ENCODE assay signal across 8 cellular contexts in genomic region chr9:86098793-86099694, GRCh38. TPM values are rescaled to one million over a fixed set of nuclear protein-coding genes. Genes with fewer than 3 reads are reported as not detected.
DNase-seq lines count a peak whose midpoint lies in the region; ATAC-seq and TF ChIP-seq lines count a peak whose summit lies in the region.

TSS of gene GOLM1 (minus strand) at chr9:86099558. CDS start at chr9:86079320, 20,238 bp downstream.

- no peaks in the 10 kb centered on the region for H3K9me3 Mint-ChIP-seq in Calu3 (ENCODE audit: low read depth, unreplicated experiment)

- CTCF ChIA-PET in Calu3 (lab: Charles Lee), result interaction anchor here (1.2 to 1.7 kb wide), 4 partner anchors 15 to 88 kb away, joined by 3 to 7 read pairs (median 4); no protein-coding TSS in a partner anchor

- H3K36me3 ChIP-seq in NT2/D1 (ENCODE audit: insufficient read depth, insufficient read length, low read length) (peaks cover 3% of the 10 kb centered on the region), ascending aorta (no peaks in the 10 kb centered on the region), right atrium auricular region (no peaks in the 10 kb centered on the region), prostate gland (no peaks in the 10 kb centered on the region)

- 1% methylated on average over 96 of the region's 126 CpGs for WGBS in prostate gland

- H3K4me1 ChIP-seq in NT2/D1 (ENCODE audit: insufficient read depth, insufficient read length) (peaks cover 2% of the 10 kb centered on the region), ascending aorta (peaks cover 0 to 8% of the 10 kb centered on the region in 2 donors), right atrium auricular region (peaks cover 0 to 12% of the 10 kb centered on the region in 2 donors), prostate gland (replicated peaks) (no peaks in the 10 kb centered on the region)

- H3K9ac ChIP-seq in NT2/D1 (ENCODE audit: insufficient read length, low read depth), result peak within 1 kb of the TSS; percentile 92

- H3K27ac ChIP-seq in ascending aorta (peak within 1 kb of the TSS; percentile 79 to 81), right atrium auricular region (peak within 1 kb of the TSS; percentile 67 to 73), prostate gland (peak within 1 kb of the TSS; percentile 57 to 81)

- no peak for TF ChIP-seq POLR2A in prostate gland (IDR thresholded peaks at IDR 0.05)

- H3K36me3 Mint-ChIP-seq in Calu3 (ENCODE audit: insufficient read depth, unreplicated experiment), result peaks cover 25% of the 10 kb centered on the region

- H3K27me3 Mint-ChIP-seq in Calu3 (ENCODE audit: unreplicated experiment), result no peaks in the 10 kb centered on the region

- peaks cover 15% of the 10 kb centered on the region for H3K4me1 Mint-ChIP-seq in Calu3 (ENCODE audit: low read depth, unreplicated experiment)

- peak; percentile 70 for ATAC-seq in GM19351 (IDR thresholded peaks at IDR 0.05; ENCODE audit: unreplicated experiment)
- ATAC-seq in HG03378 (IDR thresholded peaks at IDR 0.05; ENCODE audit: unreplicated experiment), result peak; percentile 42

- DNase-seq in Calu3 (peak; percentile 66), NT2/D1 (ENCODE audit: low read depth, low spot score) (no peak), ascending aorta (ENCODE audit: low spot score in 2 of 2) (no peak), right atrium auricular region (ENCODE audit: low spot score) (no peak), prostate gland (ENCODE audit: low spot score) (peak; percentile 17), GF-D8 (lab: John Stamatoyannopoulos, UW) (no peak)

- intact Hi-C loops in Calu3 (cut with micrococcal nuclease; ENCODE audit: unreplicated experiment), result loop anchor here (10.0 kb wide), 1 partner anchor 106 kb away; no protein-coding TSS in a partner anchor
- intact Hi-C loops in ascending aorta (cut with DNase I), result no loop called here
- intact Hi-C loops in prostate gland (cut with DNase I), result no loop called here

- no peak for TF ChIP-seq CTCF in Calu3 (IDR thresholded peaks at IDR 0.05; ENCODE audit: unreplicated experiment)
- TF ChIP-seq CTCF in ascending aorta (IDR thresholded peaks at IDR 0.05), result peak in 2 of 3 experiments; percentile 6 to 19
- peak in 1 of 2 donors; percentile 12 for TF ChIP-seq CTCF in right atrium auricular region (IDR thresholded peaks at IDR 0.05)
- peak in 1 of 4 experiments; percentile 18 for TF ChIP-seq CTCF in prostate gland (IDR thresholded peaks at IDR 0.05)

- H3K27me3 ChIP-seq in NT2/D1 (ENCODE audit: insufficient read depth, insufficient read length), result peaks cover 11% of the 10 kb centered on the region
- no peaks in the 10 kb centered on the region for H3K27me3 ChIP-seq in ascending aorta
- H3K27me3 ChIP-seq in right atrium auricular region, result no peaks in the 10 kb centered on the region
- no peaks in the 10 kb centered on the region for H3K27me3 ChIP-seq in prostate gland (replicated peaks; ENCODE audit: insufficient read depth)

- H3K9me3 ChIP-seq in NT2/D1 (ENCODE audit: insufficient read depth, low read length) (no peaks in the 10 kb centered on the region), ascending aorta (no peaks in the 10 kb centered on the region), right atrium auricular region (no peaks in the 10 kb centered on the region), prostate gland (no peaks in the 10 kb centered on the region)

- BruUV-seq in Calu3 (replicated peaks; lab: Mats Ljungman, UMichigan), result no TSS peak

- peak within 1 kb of the TSS; percentile 78 for H3K4me3 Mint-ChIP-seq in Calu3 (ENCODE audit: low read depth, unreplicated experiment)

- peak within 1 kb of the TSS; percentile 74 for H3K27ac Mint-ChIP-seq in Calu3 (ENCODE audit: unreplicated experiment)

- H3K4me3 ChIP-seq in NT2/D1 (ENCODE audit: insufficient read length, low read depth), result peak within 1 kb of the TSS; percentile 79
- peak within 1 kb of the TSS; percentile 76 to 84 for H3K4me3 ChIP-seq in ascending aorta
- H3K4me3 ChIP-seq in right atrium auricular region, result peak within 1 kb of the TSS; percentile 58 to 74
- H3K4me3 ChIP-seq in prostate gland, result peak within 1 kb of the TSS; percentile 56 to 80

RNA-seq across cellular contexts. Expression of gene GOLM1, which starts in this region (rescaled TPM):
- total RNA-seq in Calu3 (2022) (177 and 237 TPM in 2 replicates), ascending aorta (24.4 TPM), right atrium auricular region (10 to 100 TPM in 1 of 2 donors, 1 to 10 TPM in 1; 4.9 to 12.4 TPM), prostate gland (100 to 1,000 TPM in 1 of 2 donors, 10 to 100 TPM in 1; 53.4 to 162 TPM)

Comparison
In these comparisons a context has a peak if more than half of its experiments do, and no peak if none do; other contexts are left out.
1. DNase-seq: peak in Calu3 (single experiment) and prostate gland (single experiment); none in NT2/D1 (single experiment), ascending aorta (0 of 2), right atrium auricular region (single experiment) and GF-D8 (single experiment).
2. Peak in every context shown above with its lines, with median percentiles within 50 percentile points of each other: H3K4me3 ChIP-seq and H3K27ac ChIP-seq.